9 cellular contexts compared by ENCODE assay signal in genomic region chr22:43270314-43270908, GRCh38.
DNase-seq lines count a peak whose midpoint lies in the region.
"Had no signal": no experiment of that assay in that cellular context is flagged by ENCODE, and none has a peak within 500 bp of the region (broad histone marks: within the 10 kb centered on the region; RNA-seq: fewer than 3 reads in every experiment).

No MANE protein-coding gene starts in this region.

- H3K4me1 ChIP-seq in mesenchymal stem cell (ENCODE audit: control insufficient read depth, insufficient read depth, low read depth, low read length), result peaks cover 4% of the 10 kb centered on the region

- no peak overlapping the region for H3K9ac ChIP-seq in mesenchymal stem cell (ENCODE audit: low read length)

- peaks cover 46 to 90% of the 10 kb centered on the region in 2 experiments for H3K27me3 ChIP-seq in mesenchymal stem cell (ENCODE audit: control insufficient read depth in 1 of 2, insufficient read depth in 1 of 2, low read length in 2 of 2)

- no peak overlapping the region for H3K4me2 ChIP-seq in mesenchymal stem cell (ENCODE audit: low read length, poor library complexity, severe bottlenecking)

- H2BK5ac ChIP-seq in mesenchymal stem cell (ENCODE audit: low read depth, low read length, poor library complexity, severe bottlenecking), result no peak overlapping the region

- no peak overlapping the region for H3K4me3 ChIP-seq in mesenchymal stem cell (ENCODE audit: insufficient read depth in 1 of 2, low read depth in 1 of 2, low read length in 2 of 2)

- no peaks in the 10 kb centered on the region for H3K9me3 ChIP-seq in mesenchymal stem cell (ENCODE audit: control insufficient read depth, low read length)

- H2AK5ac ChIP-seq in mesenchymal stem cell (ENCODE audit: low read length, severe bottlenecking), result no peak overlapping the region

- no peak overlapping the region for H3K23ac ChIP-seq in mesenchymal stem cell (ENCODE audit: low read length in 2 of 2)

- H2BK12ac ChIP-seq in mesenchymal stem cell (ENCODE audit: low read length in 2 of 2), result no peak overlapping the region

- DNase-seq in D341Med (ENCODE audit: low spot score), result peak; percentile 64
- peak; percentile 33 for DNase-seq in GM19240 (ENCODE audit: insufficient read length, low spot score)
- DNase-seq in SK-N-DZ (ENCODE audit: low spot score), result peak; percentile 52
- DNase-seq in mesenchymal stem cell, result peak; percentile 44
- no peak for DNase-seq in NCI-H2107 (lab: John Stamatoyannopoulos, UW)
- no peak for DNase-seq in SHP77 treated with DMSO at 0.1 percent for 48 hours (lab: John Stamatoyannopoulos, UW)
- no peak for DNase-seq in activated CD8-positive, alpha-beta memory T cell treated with anti-CD3 and anti-CD28 coated beads for 24 hours
- no peak for DNase-seq in COR-L47 (lab: John Stamatoyannopoulos, UW)
- DNase-seq: GDM1 had no signal

- no peak overlapping the region for H4K91ac ChIP-seq in mesenchymal stem cell (ENCODE audit: low read length)

- no peak overlapping the region for H2BK120ac ChIP-seq in mesenchymal stem cell (ENCODE audit: low read depth, low read length)

- WGBS in mesenchymal stem cell, result 40% methylated on average over 13 of the region's 13 CpGs

- no peaks in the 10 kb centered on the region for H3K36me3 ChIP-seq in mesenchymal stem cell (ENCODE audit: control insufficient read depth in 1 of 2, insufficient read depth in 2 of 2, low read depth in 1 of 2, low read length in 2 of 2)

- H2AFZ ChIP-seq in mesenchymal stem cell (ENCODE audit: low read depth, low read length), result no peak overlapping the region

- no peak overlapping the region for H3K18ac ChIP-seq in mesenchymal stem cell (ENCODE audit: low read depth in 1 of 2, low read length in 2 of 2)

- H3K14ac ChIP-seq in mesenchymal stem cell (ENCODE audit: low read length in 2 of 2), result no peak overlapping the region

- H4K8ac ChIP-seq in mesenchymal stem cell (ENCODE audit: low read length), result no peak overlapping the region

- H3K79me1 ChIP-seq in mesenchymal stem cell (replicated peaks; ENCODE audit: low read length, poor library complexity, severe bottlenecking), result no peaks in the 10 kb centered on the region

- no peak overlapping the region for H3K4ac ChIP-seq in mesenchymal stem cell (ENCODE audit: low read depth in 1 of 2, low read length in 2 of 2)

- H3K27ac ChIP-seq in mesenchymal stem cell (ENCODE audit: low read length, poor library complexity, severe bottlenecking), result no peak overlapping the region

- H2BK15ac ChIP-seq in mesenchymal stem cell (ENCODE audit: low read depth, poor library complexity, severe bottlenecking), result no peak overlapping the region

Comparison
In these comparisons a context has a peak if more than half of its experiments do, and no peak if none do; other contexts are left out.
1. DNase-seq: peak in D341Med (single experiment), GM19240 (single experiment), SK-N-DZ (single experiment) and mesenchymal stem cell (single experiment); none in NCI-H2107 (single experiment), SHP77 treated with DMSO at 0.1 percent for 48 hours (single experiment), activated CD8-positive, alpha-beta memory T cell treated with anti-CD3 and anti-CD28 coated beads for 24 hours (single experiment) and COR-L47 (single experiment).